Comparison of ENCODE assay signal across 13 cellular contexts in genomic region chr1:220711086-220711809, GRCh38. TPM values are rescaled to one million over a fixed set of nuclear protein-coding genes. Genes with fewer than 3 reads are reported as not detected.
DNase-seq lines count a peak whose midpoint lies in the region; ATAC-seq and TF ChIP-seq lines count a peak whose summit lies in the region.
"Had no signal": no experiment of that assay in that cellular context is flagged by ENCODE, and none has a peak within 500 bp of the region (broad histone marks: within the 10 kb centered on the region; RNA-seq: fewer than 3 reads in every experiment).

No MANE protein-coding gene starts in this region.

- in situ Hi-C loops in GM13976 (cut with MboI; ENCODE audit: low sequenced_read_pairs, unreplicated experiment): no loop called here

- H3K27me3 ChIP-seq in CD4-positive, alpha-beta T cell (ENCODE audit: control insufficient read depth, insufficient read depth, low read length): no peaks in the 10 kb centered on the region
- H3K27me3 ChIP-seq: heart right ventricle had no signal

- H3K27ac Mint-ChIP-seq in activated B cell treated with CpG ODN at 0.5 μM for 24 hours: peak overlapping the region; percentile 77
- H3K27ac Mint-ChIP-seq in CD4-positive, alpha-beta T cell: no peak overlapping the region
- H3K27ac Mint-ChIP-seq: nephron had no signal

- H3K27ac ChIP-seq in CD4-positive, alpha-beta T cell (ENCODE audit: low read depth, low read length): no peak overlapping the region

- no peaks in the 10 kb centered on the region for H3K36me3 Mint-ChIP-seq in activated B cell treated with CpG ODN at 0.5 μM for 24 hours (ENCODE audit: low read depth)
- H3K36me3 Mint-ChIP-seq in CD4-positive, alpha-beta T cell (ENCODE audit: low read depth): no peaks in the 10 kb centered on the region

- no peaks in the 10 kb centered on the region for H3K9me3 ChIP-seq in CD4-positive, alpha-beta T cell (ENCODE audit: control insufficient read depth, low read length)

- ATAC-seq in GM21447 (IDR thresholded peaks at IDR 0.05; ENCODE audit: unreplicated experiment) (peak; percentile 62), HG03159 (IDR thresholded peaks at IDR 0.05; ENCODE audit: unreplicated experiment) (peak; percentile 91), activated B cell treated with CpG ODN at 0.5 μM for 24 hours (ENCODE audit: low read depth) (peak; percentile 84)
- ATAC-seq in CD4-positive, alpha-beta T cell (ENCODE audit: poor library complexity): no peak

- H3K4me3 Mint-ChIP-seq in activated B cell treated with CpG ODN at 0.5 μM for 24 hours: peak overlapping the region; percentile 60
- H3K4me3 Mint-ChIP-seq in CD4-positive, alpha-beta T cell: no peak overlapping the region
- H3K4me3 Mint-ChIP-seq: nephron had no signal

- POLR2A ChIA-PET in activated B cell treated with CpG ODN at 0.5 μM for 24 hours (lab: Charles Lee): interaction anchor here (0.9 kb wide), 1 partner anchor 21 kb away, joined by 4 read pairs; the partner anchor contains the start of gene C1orf115
- POLR2A ChIA-PET in CD4-positive, alpha-beta T cell (lab: Charles Lee): no interaction called here

- intact Hi-C loops in activated B cell treated with CpG ODN at 0.5 μM for 24 hours (cut with micrococcal nuclease): loop anchor here (1.0 kb wide), 1 partner anchor 21 kb away; the partner anchor contains the start of gene C1orf115
- intact Hi-C loops in CD4-positive, alpha-beta T cell (cut with DNase I, micrococcal nuclease): no loop called here

- DNase-seq in GM13976 (ENCODE audit: low spot score) (peak; percentile 49), activated B cell treated with CpG ODN at 0.5 μM for 24 hours (no peak), SHP77 (lab: John Stamatoyannopoulos, UW) (no peak), HCEC 1CT (no peak)
- DNase-seq in activated naive CD4-positive, alpha-beta T cell treated with anti-CD3 and anti-CD28 coated beads, Interleukin-2, amount 50 U/mL, for 16 hours: no peak
- DNase-seq in CD4-positive, alpha-beta T cell: no peak
- DNase-seq: cerebellar nuclear complex, heart right ventricle, NCI-H1092 treated with DMSO at 0.1 percent for 48 hours, SHP77 treated with DMSO at 0.1 percent for 48 hours had no signal

- no peaks in the 10 kb centered on the region for H3K27me3 Mint-ChIP-seq in activated B cell treated with CpG ODN at 0.5 μM for 24 hours
- H3K27me3 Mint-ChIP-seq in CD4-positive, alpha-beta T cell: peaks cover 15% of the 10 kb centered on the region

- TF ChIP-seq CTCF in GM13976 (IDR thresholded peaks at IDR 0.05; ENCODE audit: borderline replicate concordance, control extremely low read depth, extremely low read depth, insufficient read depth, missing control alignments): no peak
- no peak for TF ChIP-seq CTCF in activated B cell treated with CpG ODN at 0.5 μM for 24 hours (IDR thresholded peaks at IDR 0.05)
- TF ChIP-seq CTCF in CD4-positive, alpha-beta T cell (IDR thresholded peaks at IDR 0.05): no peak

- peaks cover 10% of the 10 kb centered on the region for H3K9me3 Mint-ChIP-seq in activated B cell treated with CpG ODN at 0.5 μM for 24 hours
- peaks cover 3% of the 10 kb centered on the region for H3K9me3 Mint-ChIP-seq in CD4-positive, alpha-beta T cell

- CTCF ChIA-PET in activated B cell treated with CpG ODN at 0.5 μM for 24 hours (lab: Charles Lee): interaction anchor here (0.9 kb wide), 2 partner anchors 22 to 493 kb away, joined by 3 read pairs; no protein-coding TSS in a partner anchor
- CTCF ChIA-PET in CD4-positive, alpha-beta T cell (lab: Charles Lee): no interaction called here

- peaks cover 48% of the 10 kb centered on the region for H3K4me1 Mint-ChIP-seq in activated B cell treated with CpG ODN at 0.5 μM for 24 hours
- H3K4me1 Mint-ChIP-seq in CD4-positive, alpha-beta T cell (ENCODE audit: low read depth): no peaks in the 10 kb centered on the region

RNA-seq across cellular contexts. Expression of gene C1orf115, which starts 21.1 kb away (rescaled TPM):
- 19.6 and 20.0 TPM in 2 replicates for total RNA-seq in activated B cell treated with CpG ODN at 0.5 μM for 24 hours
- under 1 TPM; 0.73 to 0.82 TPM for total RNA-seq in CD4-positive, alpha-beta T cell

RNA-seq across cellular contexts. Expression of gene MTARC2, which starts 36.9 kb away (rescaled TPM):
- total RNA-seq in activated B cell treated with CpG ODN at 0.5 μM for 24 hours: 8.9 and 9.2 TPM in 2 replicates
- not detected for total RNA-seq in CD4-positive, alpha-beta T cell

Comparison
In these comparisons a context has a peak if more than half of its experiments do, and no peak if none do; other contexts are left out.
1. RNA of gene C1orf115, which starts 21.1 kb away (total RNA-seq): 19.6 to 20.0 TPM in activated B cell treated with CpG ODN at 0.5 μM for 24 hours; 0.73 to 0.82 TPM in CD4-positive, alpha-beta T cell; every median in the first group is over 10 times any median in the second.